Comparison of ENCODE assay signal across 8 cellular contexts in genomic region chr6:129251669-129252376, GRCh38.
A peak's percentile ranks its signal among the peaks of the same experiment; 100 is the strongest.
DNase-seq lines count a peak whose midpoint lies in the region; ATAC-seq, FAIRE-seq and TF ChIP-seq lines count a peak whose summit lies in the region.

No MANE protein-coding gene starts in this region.

- H3K36me3 ChIP-seq in PC-3 (ENCODE audit: low read depth, low read length) (no peaks in the 10 kb centered on the region), prostate gland (no peaks in the 10 kb centered on the region)

- no peak for TF ChIP-seq POLR2A in prostate gland (IDR thresholded peaks at IDR 0.05)

- POLR2A ChIA-PET in PC-3 (lab: Charles Lee; ENCODE audit: unreplicated experiment), result no interaction called here

- BruUV-seq in PC-3 (replicated peaks; lab: Mats Ljungman, UMichigan), result no TSS peak

- H3K27ac ChIP-seq in HL-60 (replicated peaks), result no peak overlapping the region
- H3K27ac ChIP-seq in PC-3 (ENCODE audit: low read length), result no peak overlapping the region
- H3K27ac ChIP-seq in prostate gland, result no peak overlapping the region

- no peak overlapping the region for H3K9ac ChIP-seq in PC-3 (ENCODE audit: low read length)

- no peak overlapping the region for H3K4me3 ChIP-seq in HL-60 (replicated peaks; ENCODE audit: insufficient read depth, low read length)
- no peak overlapping the region for H3K4me3 ChIP-seq in PC-3 (ENCODE audit: low read length)
- H3K4me3 ChIP-seq in prostate gland, result no peak overlapping the region

- peak; percentile 25 for FAIRE-seq in G401.6 (lab: Jason Lieb, UNC)

- H4K20me1 ChIP-seq in PC-3 (ENCODE audit: low read length), result no peaks in the 10 kb centered on the region

- no peak overlapping the region for H2AFZ ChIP-seq in PC-3 (ENCODE audit: low read length)

- no peaks in the 10 kb centered on the region for H3F3A ChIP-seq in PC-3 (ENCODE audit: low read length, unreplicated experiment)

- H3K4me1 ChIP-seq in PC-3 (ENCODE audit: insufficient read depth, low read length) (peaks cover 15% of the 10 kb centered on the region), prostate gland (replicated peaks) (no peaks in the 10 kb centered on the region)

- H3K27me3 ChIP-seq in HL-60 (ENCODE audit: insufficient read depth, poor library complexity, severe bottlenecking), result no peaks in the 10 kb centered on the region
- no peaks in the 10 kb centered on the region for H3K27me3 ChIP-seq in PC-3 (ENCODE audit: low read length)
- no peaks in the 10 kb centered on the region for H3K27me3 ChIP-seq in prostate gland (replicated peaks; ENCODE audit: insufficient read depth)

- TF ChIP-seq CTCF in HL-60 (IDR thresholded peaks at IDR 0.05; ENCODE audit: insufficient read depth, low read length) (peak; percentile 86), PC-3 (conservative IDR thresholded peaks at IDR 0.05; ENCODE audit: low read depth, low read length) (peak; percentile 74), prostate gland (IDR thresholded peaks at IDR 0.05) (peak; percentile 48 to 78 (median 68))

- 68% methylated on average over 13 of the region's 13 CpGs for WGBS in prostate gland

- H3K4me2 ChIP-seq in PC-3 (ENCODE audit: low read length), result peak overlapping the region; percentile 38; the same call in 1 of the 2 replicates

- ATAC-seq in GM21423 (IDR thresholded peaks at IDR 0.05; ENCODE audit: unreplicated experiment), result peak; percentile 89
- ATAC-seq in PC-3, result peak; percentile 57

- CTCF ChIA-PET in PC-3 (lab: Charles Lee), result interaction anchor here (0.6 to 0.7 kb wide), 2 partner anchors 323 to 444 kb away, joined by 3 to 5 read pairs; no protein-coding TSS in a partner anchor

- H3K9me3 ChIP-seq in PC-3 (ENCODE audit: low read length) (no peaks in the 10 kb centered on the region), prostate gland (no peaks in the 10 kb centered on the region)

- no peaks in the 10 kb centered on the region for H3K9me2 ChIP-seq in PC-3 (replicated peaks; ENCODE audit: low read length)

- intact Hi-C loops in PC-3 (cut with micrococcal nuclease), result loop anchor here (1.0 to 10.0 kb wide), 6 partner anchors 55 to 517 kb away; no protein-coding TSS in a partner anchor
- intact Hi-C loops in prostate gland (cut with DNase I), result loop anchor here (5.0 kb wide), 2 partner anchors 445 to 525 kb away; no protein-coding TSS in a partner anchor

- H3K79me2 ChIP-seq in PC-3 (ENCODE audit: low read length), result no peaks in the 10 kb centered on the region

- DNase-seq in HL-60 (ENCODE audit: low read depth in 1 of 2, low spot score in 1 of 2) (peak; percentile 5 to 41), PC-3 (peak; percentile 83), germinal center (ENCODE audit: low spot score) (peak; percentile 26), prostate gland (ENCODE audit: low spot score) (peak; percentile 57), NCI-H1436 (lab: John Stamatoyannopoulos, UW) (no peak)
- peak; percentile 19 for DNase-seq in activated T-helper 9 cell treated with anti-CD3 and anti-CD28 coated beads, Interleukin-2, amount 50 U/mL, for 16 hours (ENCODE audit: low read depth)
